1 cellular context compared by ENCODE assay signal in the genomic region with DNA sequence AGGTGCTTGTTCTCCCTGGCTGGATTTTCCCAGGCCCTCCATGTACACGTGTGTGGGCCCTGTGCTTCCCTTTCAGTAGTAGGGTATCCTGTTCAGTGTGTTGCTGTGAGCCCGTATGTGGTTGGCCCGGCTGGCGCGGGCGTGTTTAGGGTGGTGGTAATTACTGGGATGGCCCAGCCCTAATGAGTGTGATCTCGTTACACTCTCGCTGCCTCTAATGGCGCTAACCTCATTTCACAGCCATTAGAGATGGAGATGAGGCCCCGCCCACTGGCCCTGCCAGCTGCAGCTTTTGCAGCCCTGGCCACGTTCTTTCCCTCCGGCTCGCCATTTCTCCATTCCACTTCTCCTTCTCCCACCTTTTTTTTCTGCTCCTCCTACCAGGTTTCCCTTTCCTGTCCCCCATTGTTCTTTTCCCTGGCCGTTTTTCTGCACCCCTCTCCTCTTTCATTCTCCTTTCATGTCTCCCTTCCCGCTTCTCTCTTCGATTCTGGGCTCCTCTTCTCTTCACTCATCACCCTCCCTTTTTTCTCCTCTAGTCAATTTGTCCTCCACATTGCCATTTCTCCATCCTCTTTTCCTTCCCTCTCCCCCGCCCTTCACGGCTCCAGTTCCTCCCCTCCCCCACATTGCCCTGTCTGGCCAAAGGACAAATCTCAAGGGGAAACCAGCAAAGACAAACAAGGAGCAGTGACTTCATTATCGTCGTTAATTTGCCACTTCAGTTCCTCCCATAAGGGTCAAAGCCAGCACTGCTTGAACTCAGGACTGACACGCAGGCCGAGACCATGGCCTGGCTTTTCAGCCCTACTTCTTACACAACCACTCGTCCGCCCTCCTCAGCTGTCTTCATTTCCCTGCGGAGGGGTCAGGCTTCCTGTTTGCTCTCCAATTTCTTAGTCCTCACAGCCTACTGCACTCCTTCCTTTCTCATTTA.
TF ChIP-seq lines count a peak whose summit lies in the region.

No MANE protein-coding gene starts in this region.

TF ChIP-seq in HepG2, 621 proteins besides CTCF, POLR2A, EP300 and RAD21 (continued from another document):
- TF ChIP-seq ZC3H13 (CRISPR knock-in tag; IDR thresholded peaks at IDR 0.05) (0 out of 2 replicates have a peak, but pooled peaks have one; percentile 59), TRIM24 (CRISPR knock-in tag; IDR thresholded peaks at IDR 0.05) (no peak), PCBP1 (IDR thresholded peaks at IDR 0.05; ENCODE audit: borderline replicate concordance, low read depth, low read length) (no peak), HIVEP1 (CRISPR knock-in tag; IDR thresholded peaks at IDR 0.05) (0 out of 2 replicates have a peak, but pooled peaks have one; percentile 15), FIP1L1 (IDR thresholded peaks at IDR 0.05; ENCODE audit: borderline replicate concordance, insufficient read depth, low read depth, low read length) (no peak), ZNF496 (CRISPR knock-in tag; IDR thresholded peaks at IDR 0.05; ENCODE audit: insufficient replicate concordance) (no peak), SIX1 (CRISPR knock-in tag; IDR thresholded peaks at IDR 0.05; ENCODE audit: borderline replicate concordance) (no peak), SAP130 (CRISPR knock-in tag; IDR thresholded peaks at IDR 0.05; ENCODE audit: low read depth) (no peak), ESRRA (CRISPR knock-in tag; IDR thresholded peaks at IDR 0.05; ENCODE audit: low read depth) (peak; percentile 61; the same call in 1 of the 2 replicates), DNMT1 (CRISPR knock-in tag; IDR thresholded peaks at IDR 0.05) (no peak), ZNF556 (CRISPR knock-in tag; IDR thresholded peaks at IDR 0.05; ENCODE audit: borderline replicate concordance) (0 out of 2 replicates have a peak, but pooled peaks have one; percentile 48), ZNF672 (CRISPR knock-in tag; IDR thresholded peaks at IDR 0.05) (no peak), YEATS4 (CRISPR knock-in tag; IDR thresholded peaks at IDR 0.05; ENCODE audit: borderline replicate concordance) (no peak), ZNF772 (CRISPR knock-in tag; IDR thresholded peaks at IDR 0.05) (no peak), ZNF430 (CRISPR knock-in tag; IDR thresholded peaks at IDR 0.05) (no peak), ZFX (CRISPR knock-in tag; IDR thresholded peaks at IDR 0.05; ENCODE audit: low read depth) (peak; percentile 59; the same call in 1 of the 2 replicates), ZNF562 (CRISPR knock-in tag; IDR thresholded peaks at IDR 0.05; ENCODE audit: borderline replicate concordance) (0 out of 2 replicates have a peak, but pooled peaks have one; percentile 37), GTF3A (CRISPR knock-in tag; conservative IDR thresholded peaks at IDR 0.05) (0 out of 2 replicates have a peak, but pooled peaks have one; percentile 67)
- TF ChIP-seq, protein P1, sequence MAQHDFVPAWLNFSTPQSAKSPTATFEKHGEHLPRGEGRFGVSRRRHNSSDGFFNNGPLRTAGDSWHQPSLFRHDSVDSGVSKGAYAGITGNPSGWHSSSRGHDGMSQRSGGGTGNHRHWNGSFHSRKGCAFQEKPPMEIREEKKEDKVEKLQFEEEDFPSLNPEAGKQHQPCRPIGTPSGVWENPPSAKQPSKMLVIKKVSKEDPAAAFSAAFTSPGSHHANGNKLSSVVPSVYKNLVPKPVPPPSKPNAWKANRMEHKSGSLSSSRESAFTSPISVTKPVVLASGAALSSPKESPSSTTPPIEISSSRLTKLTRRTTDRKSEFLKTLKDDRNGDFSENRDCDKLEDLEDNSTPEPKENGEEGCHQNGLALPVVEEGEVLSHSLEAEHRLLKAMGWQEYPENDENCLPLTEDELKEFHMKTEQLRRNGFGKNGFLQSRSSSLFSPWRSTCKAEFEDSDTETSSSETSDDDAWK (CRISPR knock-in tag; IDR thresholded peaks at IDR 0.05): no peak
- TF ChIP-seq, protein P2, sequence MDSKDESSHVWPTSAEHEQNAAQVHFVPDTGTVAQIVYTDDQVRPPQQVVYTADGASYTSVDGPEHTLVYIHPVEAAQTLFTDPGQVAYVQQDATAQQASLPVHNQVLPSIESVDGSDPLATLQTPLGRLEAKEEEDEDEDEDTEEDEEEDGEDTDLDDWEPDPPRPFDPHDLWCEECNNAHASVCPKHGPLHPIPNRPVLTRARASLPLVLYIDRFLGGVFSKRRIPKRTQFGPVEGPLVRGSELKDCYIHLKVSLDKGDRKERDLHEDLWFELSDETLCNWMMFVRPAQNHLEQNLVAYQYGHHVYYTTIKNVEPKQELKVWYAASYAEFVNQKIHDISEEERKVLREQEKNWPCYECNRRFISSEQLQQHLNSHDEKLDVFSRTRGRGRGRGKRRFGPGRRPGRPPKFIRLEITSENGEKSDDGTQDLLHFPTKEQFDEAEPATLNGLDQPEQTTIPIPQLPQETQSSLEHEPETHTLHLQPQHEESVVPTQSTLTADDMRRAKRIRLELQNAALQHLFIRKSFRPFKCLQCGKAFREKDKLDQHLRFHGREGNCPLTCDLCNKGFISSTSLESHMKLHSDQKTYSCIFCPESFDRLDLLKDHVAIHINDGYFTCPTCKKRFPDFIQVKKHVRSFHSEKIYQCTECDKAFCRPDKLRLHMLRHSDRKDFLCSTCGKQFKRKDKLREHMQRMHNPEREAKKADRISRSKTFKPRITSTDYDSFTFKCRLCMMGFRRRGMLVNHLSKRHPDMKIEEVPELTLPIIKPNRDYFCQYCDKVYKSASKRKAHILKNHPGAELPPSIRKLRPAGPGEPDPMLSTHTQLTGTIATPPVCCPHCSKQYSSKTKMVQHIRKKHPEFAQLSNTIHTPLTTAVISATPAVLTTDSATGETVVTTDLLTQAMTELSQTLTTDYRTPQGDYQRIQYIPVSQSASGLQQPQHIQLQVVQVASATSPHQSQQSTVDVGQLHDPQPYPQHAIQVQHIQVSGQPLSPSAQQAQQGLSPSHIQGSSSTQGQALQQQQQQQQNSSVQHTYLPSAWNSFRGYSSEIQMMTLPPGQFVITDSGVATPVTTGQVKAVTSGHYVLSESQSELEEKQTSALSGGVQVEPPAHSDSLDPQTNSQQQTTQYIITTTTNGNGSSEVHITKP (CRISPR knock-in tag; IDR thresholded peaks at IDR 0.05; ENCODE audit: low read depth): no peak
- TF ChIP-seq, protein P3, sequence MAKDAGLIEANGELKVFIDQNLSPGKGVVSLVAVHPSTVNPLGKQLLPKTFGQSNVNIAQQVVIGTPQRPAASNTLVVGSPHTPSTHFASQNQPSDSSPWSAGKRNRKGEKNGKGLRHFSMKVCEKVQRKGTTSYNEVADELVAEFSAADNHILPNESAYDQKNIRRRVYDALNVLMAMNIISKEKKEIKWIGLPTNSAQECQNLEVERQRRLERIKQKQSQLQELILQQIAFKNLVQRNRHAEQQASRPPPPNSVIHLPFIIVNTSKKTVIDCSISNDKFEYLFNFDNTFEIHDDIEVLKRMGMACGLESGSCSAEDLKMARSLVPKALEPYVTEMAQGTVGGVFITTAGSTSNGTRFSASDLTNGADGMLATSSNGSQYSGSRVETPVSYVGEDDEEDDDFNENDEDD (CRISPR knock-in tag; IDR thresholded peaks at IDR 0.05; ENCODE audit: borderline replicate concordance): no peak
- TF ChIP-seq, protein P4, sequence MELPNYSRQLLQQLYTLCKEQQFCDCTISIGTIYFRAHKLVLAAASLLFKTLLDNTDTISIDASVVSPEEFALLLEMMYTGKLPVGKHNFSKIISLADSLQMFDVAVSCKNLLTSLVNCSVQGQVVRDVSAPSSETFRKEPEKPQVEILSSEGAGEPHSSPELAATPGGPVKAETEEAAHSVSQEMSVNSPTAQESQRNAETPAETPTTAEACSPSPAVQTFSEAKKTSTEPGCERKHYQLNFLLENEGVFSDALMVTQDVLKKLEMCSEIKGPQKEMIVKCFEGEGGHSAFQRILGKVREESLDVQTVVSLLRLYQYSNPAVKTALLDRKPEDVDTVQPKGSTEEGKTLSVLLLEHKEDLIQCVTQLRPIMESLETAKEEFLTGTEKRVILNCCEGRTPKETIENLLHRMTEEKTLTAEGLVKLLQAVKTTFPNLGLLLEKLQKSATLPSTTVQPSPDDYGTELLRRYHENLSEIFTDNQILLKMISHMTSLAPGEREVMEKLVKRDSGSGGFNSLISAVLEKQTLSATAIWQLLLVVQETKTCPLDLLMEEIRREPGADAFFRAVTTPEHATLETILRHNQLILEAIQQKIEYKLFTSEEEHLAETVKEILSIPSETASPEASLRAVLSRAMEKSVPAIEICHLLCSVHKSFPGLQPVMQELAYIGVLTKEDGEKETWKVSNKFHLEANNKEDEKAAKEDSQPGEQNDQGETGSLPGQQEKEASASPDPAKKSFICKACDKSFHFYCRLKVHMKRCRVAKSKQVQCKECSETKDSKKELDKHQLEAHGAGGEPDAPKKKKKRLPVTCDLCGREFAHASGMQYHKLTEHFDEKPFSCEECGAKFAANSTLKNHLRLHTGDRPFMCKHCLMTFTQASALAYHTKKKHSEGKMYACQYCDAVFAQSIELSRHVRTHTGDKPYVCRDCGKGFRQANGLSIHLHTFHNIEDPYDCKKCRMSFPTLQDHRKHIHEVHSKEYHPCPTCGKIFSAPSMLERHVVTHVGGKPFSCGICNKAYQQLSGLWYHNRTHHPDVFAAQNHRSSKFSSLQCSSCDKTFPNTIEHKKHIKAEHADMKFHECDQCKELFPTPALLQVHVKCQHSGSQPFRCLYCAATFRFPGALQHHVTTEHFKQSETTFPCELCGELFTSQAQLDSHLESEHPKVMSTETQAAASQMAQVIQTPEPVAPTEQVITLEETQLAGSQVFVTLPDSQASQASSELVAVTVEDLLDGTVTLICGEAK (IDR thresholded peaks at IDR 0.05): no peak
- TF ChIP-seq, protein P4 (CRISPR knock-in tag; IDR thresholded peaks at IDR 0.05): 0 out of 2 replicates have a peak, but pooled peaks have one; percentile 21
- TF ChIP-seq, protein P5, sequence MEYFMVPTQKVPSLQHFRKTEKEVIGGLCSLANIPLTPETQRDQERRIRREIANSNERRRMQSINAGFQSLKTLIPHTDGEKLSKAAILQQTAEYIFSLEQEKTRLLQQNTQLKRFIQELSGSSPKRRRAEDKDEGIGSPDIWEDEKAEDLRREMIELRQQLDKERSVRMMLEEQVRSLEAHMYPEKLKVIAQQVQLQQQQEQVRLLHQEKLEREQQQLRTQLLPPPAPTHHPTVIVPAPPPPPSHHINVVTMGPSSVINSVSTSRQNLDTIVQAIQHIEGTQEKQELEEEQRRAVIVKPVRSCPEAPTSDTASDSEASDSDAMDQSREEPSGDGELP (IDR thresholded peaks at IDR 0.05; ENCODE audit: borderline replicate concordance, low read depth): peak; percentile 31; the same call in 1 of the 2 replicates
- TF ChIP-seq, protein P6, sequence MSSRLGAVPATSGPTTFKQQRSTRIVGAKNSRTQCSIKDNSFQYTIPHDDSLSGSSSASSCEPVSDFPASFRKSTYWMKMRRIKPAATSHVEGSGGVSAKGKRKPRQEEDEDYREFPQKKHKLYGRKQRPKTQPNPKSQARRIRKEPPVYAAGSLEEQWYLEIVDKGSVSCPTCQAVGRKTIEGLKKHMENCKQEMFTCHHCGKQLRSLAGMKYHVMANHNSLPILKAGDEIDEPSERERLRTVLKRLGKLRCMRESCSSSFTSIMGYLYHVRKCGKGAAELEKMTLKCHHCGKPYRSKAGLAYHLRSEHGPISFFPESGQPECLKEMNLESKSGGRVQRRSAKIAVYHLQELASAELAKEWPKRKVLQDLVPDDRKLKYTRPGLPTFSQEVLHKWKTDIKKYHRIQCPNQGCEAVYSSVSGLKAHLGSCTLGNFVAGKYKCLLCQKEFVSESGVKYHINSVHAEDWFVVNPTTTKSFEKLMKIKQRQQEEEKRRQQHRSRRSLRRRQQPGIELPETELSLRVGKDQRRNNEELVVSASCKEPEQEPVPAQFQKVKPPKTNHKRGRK (CRISPR knock-in tag; IDR thresholded peaks at IDR 0.05): 0 out of 2 replicates have a peak, but pooled peaks have one; percentile 24
